Comparison of ENCODE assay signal across 9 cellular contexts in genomic region chr4:40197879-40198689, GRCh38. TPM values are rescaled to one million over a fixed set of nuclear protein-coding genes. Genes with fewer than 3 reads are reported as not detected.
DNase-seq lines count a peak whose midpoint lies in the region; ATAC-seq and TF ChIP-seq lines count a peak whose summit lies in the region.
"Had no signal": no experiment of that assay in that cellular context is flagged by ENCODE, and none has a peak within 500 bp of the region (broad histone marks: within the 10 kb centered on the region; RNA-seq: fewer than 3 reads in every experiment).

No MANE protein-coding gene starts in this region.

- H3K36me3 ChIP-seq in DOHH2 (ENCODE audit: control insufficient read depth, low read length) = peaks cover 84% of the 10 kb centered on the region
- H3K36me3 ChIP-seq in KMS-11 (ENCODE audit: insufficient read depth) = no peaks in the 10 kb centered on the region

- peaks cover 39% of the 10 kb centered on the region for H3K4me1 ChIP-seq in DOHH2 (ENCODE audit: control insufficient read depth, low read length)
- H3K4me1 ChIP-seq in KMS-11 (ENCODE audit: low read depth, poor library complexity, severe bottlenecking) = peaks cover 38% of the 10 kb centered on the region

- H3K9me3 ChIP-seq in DOHH2 (ENCODE audit: control insufficient read depth, insufficient read depth, low read length) = no peaks in the 10 kb centered on the region

- peak overlapping the region; percentile 97 for H3K27ac Mint-ChIP-seq in activated naive CD8-positive, alpha-beta T cell treated with anti-CD3 and anti-CD28 coated beads for 36 hours
- no peak overlapping the region for H3K27ac Mint-ChIP-seq in neural crest cell (ENCODE audit: unreplicated experiment)

- H3K27me3 ChIP-seq in DOHH2 (ENCODE audit: control insufficient read depth, low read length) (no peaks in the 10 kb centered on the region), KMS-11 (ENCODE audit: insufficient read depth, low read depth) (no peaks in the 10 kb centered on the region)

- peak overlapping the region; percentile 100 for H3K27ac ChIP-seq in DOHH2 (ENCODE audit: low read depth, low read length)
- H3K27ac ChIP-seq in KMS-11 = peak overlapping the region; percentile 49

- peak overlapping the region; percentile 42; the same call in 1 of the 2 replicates for H3K9ac ChIP-seq in KMS-11

- DNase-seq in activated naive CD8-positive, alpha-beta T cell treated with anti-CD3 and anti-CD28 coated beads for 36 hours = no peak
- no peak for DNase-seq in neural crest cell (ENCODE audit: low read depth, low spot score)
- DNase-seq in ecto neural progenitor cell (ENCODE audit: low spot score) = no peak
- DNase-seq in SKM-1 (lab: John Stamatoyannopoulos, UW; ENCODE audit: unreplicated experiment) = no peak
- DNase-seq: stimulated activated CD4-positive, alpha-beta T cell treated with anti-CD3 and anti-CD28 coated beads, Interleukin-12 subunit alpha, Interleukin-12 subunit beta, amount 100 ng/mL, for 4 hours had no signal

- H3F3A ChIP-seq in DOHH2 (ENCODE audit: control insufficient read depth, insufficient read depth) = peaks cover 74% of the 10 kb centered on the region

- peaks cover 3% of the 10 kb centered on the region for H3K27me3 Mint-ChIP-seq in activated naive CD8-positive, alpha-beta T cell treated with anti-CD3 and anti-CD28 coated beads for 36 hours
- H3K27me3 Mint-ChIP-seq in neural crest cell (ENCODE audit: low read depth) = no peaks in the 10 kb centered on the region

- H3K4me3 ChIP-seq in DOHH2 (ENCODE audit: low read length) = peak overlapping the region; percentile 90
- H3K4me3 ChIP-seq in KMS-11 (IDR thresholded peaks at IDR 0.05; ENCODE audit: insufficient read depth, low read depth, low read length) = no peak overlapping the region

- peaks cover 60% of the 10 kb centered on the region for H3K36me3 Mint-ChIP-seq in activated naive CD8-positive, alpha-beta T cell treated with anti-CD3 and anti-CD28 coated beads for 36 hours
- H3K36me3 Mint-ChIP-seq in neural crest cell (ENCODE audit: low read depth) = no peaks in the 10 kb centered on the region

- ATAC-seq in GM19324 (IDR thresholded peaks at IDR 0.05; ENCODE audit: low FRiP score, unreplicated experiment) (no peak), HG02981 (IDR thresholded peaks at IDR 0.05; ENCODE audit: unreplicated experiment) (no peak)

- H3K4me1 Mint-ChIP-seq in activated naive CD8-positive, alpha-beta T cell treated with anti-CD3 and anti-CD28 coated beads for 36 hours = peaks cover 44% of the 10 kb centered on the region
- H3K4me1 Mint-ChIP-seq in neural crest cell = peaks cover 13% of the 10 kb centered on the region

- H2AFZ ChIP-seq in KMS-11 (ENCODE audit: low read depth) = 0 out of 2 replicates have a peak overlapping the region, but pooled peaks have one; percentile 10

- peaks cover 100% of the 10 kb centered on the region for H3K79me2 ChIP-seq in DOHH2 (ENCODE audit: control insufficient read depth, low read length)
- H3K79me2 ChIP-seq in KMS-11 (ENCODE audit: insufficient read depth, low read depth) = peaks cover 25% of the 10 kb centered on the region; the same call in 1 of the 2 replicates

- no peaks in the 10 kb centered on the region for H3K9me3 Mint-ChIP-seq in activated naive CD8-positive, alpha-beta T cell treated with anti-CD3 and anti-CD28 coated beads for 36 hours
- H3K9me3 Mint-ChIP-seq in neural crest cell = no peaks in the 10 kb centered on the region

- peak overlapping the region; percentile 93 for H3K4me3 Mint-ChIP-seq in activated naive CD8-positive, alpha-beta T cell treated with anti-CD3 and anti-CD28 coated beads for 36 hours
- peak overlapping the region; percentile 16 for H3K4me3 Mint-ChIP-seq in neural crest cell

- no peaks in the 10 kb centered on the region for H3K9me2 ChIP-seq in DOHH2 (replicated peaks; ENCODE audit: control insufficient read depth, low read length)

- peaks cover 10% of the 10 kb centered on the region; the same call in 1 of the 2 replicates for H4K20me1 ChIP-seq in DOHH2 (ENCODE audit: control insufficient read depth, insufficient read depth, low read depth, low read length)
- H4K20me1 ChIP-seq in KMS-11 (ENCODE audit: insufficient read depth) = no peaks in the 10 kb centered on the region

- TF ChIP-seq CTCF in DOHH2 (IDR thresholded peaks at IDR 0.05; ENCODE audit: low read depth, low read length, poor library complexity, severe bottlenecking) = no peak
- no peak for TF ChIP-seq CTCF in KMS-11 (conservative IDR thresholded peaks at IDR 0.05; ENCODE audit: low read depth, low read length)
- TF ChIP-seq CTCF in neural crest cell (conservative IDR thresholded peaks at IDR 0.05) = no peak

- H3K4me2 ChIP-seq in DOHH2 (ENCODE audit: low read length) (peak overlapping the region; percentile 99), KMS-11 (peak overlapping the region; percentile 71)

RNA-seq across cellular contexts. Expression of gene RHOH, which starts 1.3 kb away (rescaled TPM):
- 100 to 1,000 TPM; 112 to 114 TPM for total RNA-seq in activated naive CD8-positive, alpha-beta T cell treated with anti-CD3 and anti-CD28 coated beads for 36 hours
- 3.2 and 3.7 TPM in 2 replicates for total RNA-seq in neural crest cell

Comparison
In these comparisons a context has a peak if more than half of its experiments do, and no peak if none do; other contexts are left out.
1. RNA of gene RHOH, which starts 1.3 kb away (total RNA-seq): 112 to 114 TPM in activated naive CD8-positive, alpha-beta T cell treated with anti-CD3 and anti-CD28 coated beads for 36 hours; 3.2 to 3.7 TPM in neural crest cell; every median in the first group is over 10 times any median in the second.